ENCODE assay signal across 15 cellular contexts in genomic region chr20:39268566-39268965, GRCh38.
"Had no signal": no experiment of that assay in that cellular context is flagged by ENCODE, and none has a peak within 500 bp of the region (broad histone marks: within the 10 kb centered on the region; RNA-seq: fewer than 3 reads in every experiment).

No MANE protein-coding gene starts in this region.

- H3K4me1 ChIP-seq: psoas muscle, right lobe of liver had no signal

- H3K36me3 Mint-ChIP-seq: activated CD4-positive, alpha-beta memory T cell treated with anti-CD3 and anti-CD28 coated beads for 36 hours; activated CD8-positive, alpha-beta memory T cell treated with anti-CD3 and anti-CD28 coated beads, Interleukin-2, amount 10 ng/mL, durations not matched to agents 7 days and 5 days; activated naive CD8-positive, alpha-beta T cell had no signal

- H3K4me3 Mint-ChIP-seq: activated B cell treated with CpG ODN at 0.5 μM for 24 hours; activated CD4-positive, alpha-beta memory T cell treated with anti-CD3 and anti-CD28 coated beads for 36 hours; activated CD8-positive, alpha-beta memory T cell treated with anti-CD3 and anti-CD28 coated beads, Interleukin-2, amount 10 ng/mL, durations not matched to agents 7 days and 5 days; activated naive CD8-positive, alpha-beta T cell; nephron progenitor cell; stimulated activated naive CD8-positive, alpha-beta T cell treated with anti-CD3 and anti-CD28 coated beads, Interleukin-15, amount 100 ng/mL, for 72 hours had no signal

- H3K27ac Mint-ChIP-seq: activated B cell treated with CpG ODN at 0.5 μM for 24 hours; activated CD4-positive, alpha-beta memory T cell treated with anti-CD3 and anti-CD28 coated beads for 36 hours; activated CD8-positive, alpha-beta memory T cell treated with anti-CD3 and anti-CD28 coated beads, Interleukin-2, amount 10 ng/mL, durations not matched to agents 7 days and 5 days; activated naive CD8-positive, alpha-beta T cell; nephron progenitor cell had no signal

- H3K27me3 ChIP-seq: right lobe of liver, suprapubic skin, transverse colon, vagina had no signal

- H3K27ac ChIP-seq: psoas muscle, right lobe of liver, suprapubic skin, transverse colon, vagina had no signal

- H3K36me3 ChIP-seq: right lobe of liver, suprapubic skin, transverse colon, vagina had no signal

- H3K4me3 ChIP-seq: dorsolateral prefrontal cortex, psoas muscle, right lobe of liver, smooth muscle cell, suprapubic skin, transverse colon, vagina had no signal

- H3K27me3 Mint-ChIP-seq: activated B cell treated with CpG ODN at 0.5 μM for 24 hours; activated CD8-positive, alpha-beta memory T cell treated with anti-CD3 and anti-CD28 coated beads, Interleukin-2, amount 10 ng/mL, durations not matched to agents 7 days and 5 days; activated naive CD8-positive, alpha-beta T cell; stimulated activated naive CD8-positive, alpha-beta T cell treated with anti-CD3 and anti-CD28 coated beads, Interleukin-15, amount 100 ng/mL, for 72 hours had no signal

- H3K9me3 Mint-ChIP-seq: activated B cell treated with CpG ODN at 0.5 μM for 24 hours; activated CD4-positive, alpha-beta memory T cell treated with anti-CD3 and anti-CD28 coated beads for 36 hours; nephron progenitor cell; stimulated activated naive CD8-positive, alpha-beta T cell treated with anti-CD3 and anti-CD28 coated beads, Interleukin-15, amount 100 ng/mL, for 72 hours had no signal

- H3K9me3 ChIP-seq: psoas muscle, right lobe of liver, suprapubic skin, transverse colon, vagina had no signal

- DNase-seq: activated CD4-positive, alpha-beta T cell treated with anti-CD3 and anti-CD28 coated beads for 4 hours; amniotic stem cell had no signal

- H3K4me2 ChIP-seq: smooth muscle cell had no signal

- H3K4me1 Mint-ChIP-seq: activated B cell treated with CpG ODN at 0.5 μM for 24 hours; activated CD8-positive, alpha-beta memory T cell treated with anti-CD3 and anti-CD28 coated beads, Interleukin-2, amount 10 ng/mL, durations not matched to agents 7 days and 5 days; stimulated activated naive CD8-positive, alpha-beta T cell treated with anti-CD3 and anti-CD28 coated beads, Interleukin-15, amount 100 ng/mL, for 72 hours had no signal
